13 cellular contexts compared by ENCODE assay signal in genomic region chr10:22478555-22479334, GRCh38.
"Had no signal": no experiment of that assay in that cellular context is flagged by ENCODE, and none has a peak within 500 bp of the region (broad histone marks: within the 10 kb centered on the region; RNA-seq: fewer than 3 reads in every experiment).

No MANE protein-coding gene starts in this region.

- H3K4me3 ChIP-seq: adrenal gland, left lung, ovary, thyroid gland, uterus had no signal

- DNase-seq: activated CD4-positive, alpha-beta T cell treated with anti-CD3 and anti-CD28 coated beads for 48 hours; activated naive CD4-positive, alpha-beta T cell treated with anti-CD3 and anti-CD28 coated beads, Interleukin-2, amount 50 U/mL, for 16 hours; adrenal gland; left lung; mesenchymal stem cell; nephron progenitor cell; ovary; stimulated activated CD4-positive, alpha-beta T cell treated with anti-CD3 and anti-CD28 coated beads, Interleukin-15, amount 100 ng/mL, for 24 hours; stimulated activated CD4-positive, alpha-beta T cell treated with anti-CD3 and anti-CD28 coated beads, Interleukin-4, amount 100 ng/mL, for 24 hours; thyroid gland; uterus had no signal

- H3K36me3 ChIP-seq: adrenal gland, left lung, ovary, thyroid gland, uterus had no signal

- H3K9me3 ChIP-seq: adrenal gland, left lung, ovary, thyroid gland, uterus had no signal

- ATAC-seq: activated T-helper 17 cell treated with anti-CD3 and anti-CD28 coated beads, Interleukin-2, amount 50 U/mL, for 72 hours; esophagus mucosa; left lung had no signal

- H3K27ac ChIP-seq: adrenal gland, left lung, ovary, thyroid gland, uterus had no signal
